29 cellular contexts compared by ENCODE assay signal in genomic region chr2:21280793-21281192, GRCh38.
"Had no signal": no experiment of that assay in that cellular context is flagged by ENCODE, and none has a peak within 500 bp of the region (broad histone marks: within the 10 kb centered on the region; RNA-seq: fewer than 3 reads in every experiment).

No MANE protein-coding gene starts in this region.

- H3K4me2 ChIP-seq: smooth muscle cell had no signal

- H3K27me3 Mint-ChIP-seq: activated naive CD4-positive, alpha-beta T cell treated with anti-CD3 and anti-CD28 coated beads, Interleukin-2, amount 10 ng/mL, durations not matched to agents 7 days and 5 days; activated naive CD8-positive, alpha-beta T cell treated with anti-CD3 and anti-CD28 coated beads, Interleukin-2, amount 10 ng/mL, durations not matched to agents 7 days and 5 days; natural killer cell treated with Interleukin-12 subunit alpha and Interleukin-12 subunit beta and Interleukin-15 and Interleukin-18, amount 100 ng/mL, for 72 hours; stimulated activated memory B cell treated with anti-CD40 and anti-IgM and Interleukin-4, amounts not matched to agents 10 μg/mL and 1 μg/mL and 100 μg/mL, for 72 hours; stimulated activated naive CD8-positive, alpha-beta T cell treated with anti-CD3 and anti-CD28 coated beads, Interleukin-15, amount 100 ng/mL, for 72 hours had no signal

- H3K36me3 ChIP-seq: esophagus muscularis mucosa, neutrophil, upper lobe of left lung, vagina had no signal

- ATAC-seq: left lobe of liver; mucosa of descending colon; natural killer cell treated with Interleukin-12 subunit alpha and Interleukin-12 subunit beta and Interleukin-15 and Interleukin-18, amount 100 ng/mL, for 72 hours; stimulated activated memory B cell treated with anti-CD40 and anti-IgM and Interleukin-4, amounts not matched to agents 10 μg/mL and 1 μg/mL and 100 μg/mL, for 72 hours had no signal

- H3K4me1 ChIP-seq: esophagus muscularis mucosa, foreskin keratinocyte, upper lobe of left lung, vagina had no signal

- H3K9me3 Mint-ChIP-seq: activated naive CD4-positive, alpha-beta T cell treated with anti-CD3 and anti-CD28 coated beads, Interleukin-2, amount 10 ng/mL, durations not matched to agents 7 days and 5 days; activated naive CD8-positive, alpha-beta T cell treated with anti-CD3 and anti-CD28 coated beads, Interleukin-2, amount 10 ng/mL, durations not matched to agents 7 days and 5 days; activated T-helper 1 cell treated with anti-CD3 and anti-CD28 coated beads, Interleukin-12 subunit alpha, Interleukin-12 subunit beta, Interleukin-2, Interleukin-4 antibody, amounts not matched to agents 30 ng/mL and 10 ng/mL and 1 ng/mL, durations not matched to agents 14 hours and 24 hours and 36 hours; natural killer cell treated with Interleukin-12 subunit alpha and Interleukin-12 subunit beta and Interleukin-15 and Interleukin-18, amount 100 ng/mL, for 72 hours; stimulated activated memory B cell treated with anti-CD40 and anti-IgM and Interleukin-4, amounts not matched to agents 10 μg/mL and 1 μg/mL and 100 μg/mL, for 72 hours; stimulated activated naive CD8-positive, alpha-beta T cell treated with anti-CD3 and anti-CD28 coated beads, Interleukin-15, amount 100 ng/mL, for 72 hours had no signal

- H3K4me3 Mint-ChIP-seq: activated naive CD4-positive, alpha-beta T cell treated with anti-CD3 and anti-CD28 coated beads, Interleukin-2, amount 10 ng/mL, durations not matched to agents 7 days and 5 days; activated naive CD8-positive, alpha-beta T cell treated with anti-CD3 and anti-CD28 coated beads, Interleukin-2, amount 10 ng/mL, durations not matched to agents 7 days and 5 days; activated T-helper 1 cell treated with anti-CD3 and anti-CD28 coated beads, Interleukin-12 subunit alpha, Interleukin-12 subunit beta, Interleukin-2, Interleukin-4 antibody, amounts not matched to agents 30 ng/mL and 10 ng/mL and 1 ng/mL, durations not matched to agents 14 hours and 24 hours and 36 hours; natural killer cell treated with Interleukin-12 subunit alpha and Interleukin-12 subunit beta and Interleukin-15 and Interleukin-18, amount 100 ng/mL, for 72 hours; stimulated activated memory B cell treated with anti-CD40 and anti-IgM and Interleukin-4, amounts not matched to agents 10 μg/mL and 1 μg/mL and 100 μg/mL, for 72 hours; stimulated activated naive CD8-positive, alpha-beta T cell treated with anti-CD3 and anti-CD28 coated beads, Interleukin-15, amount 100 ng/mL, for 72 hours had no signal

- H3K27me3 ChIP-seq: esophagus muscularis mucosa, foreskin keratinocyte, neutrophil, upper lobe of left lung, vagina had no signal

- H3K4me1 Mint-ChIP-seq: activated naive CD4-positive, alpha-beta T cell treated with anti-CD3 and anti-CD28 coated beads, Interleukin-2, amount 10 ng/mL, durations not matched to agents 7 days and 5 days; activated naive CD8-positive, alpha-beta T cell treated with anti-CD3 and anti-CD28 coated beads, Interleukin-2, amount 10 ng/mL, durations not matched to agents 7 days and 5 days; stimulated activated memory B cell treated with anti-CD40 and anti-IgM and Interleukin-4, amounts not matched to agents 10 μg/mL and 1 μg/mL and 100 μg/mL, for 72 hours; stimulated activated naive CD8-positive, alpha-beta T cell treated with anti-CD3 and anti-CD28 coated beads, Interleukin-15, amount 100 ng/mL, for 72 hours had no signal

- H3K36me3 Mint-ChIP-seq: activated naive CD4-positive, alpha-beta T cell treated with anti-CD3 and anti-CD28 coated beads, Interleukin-2, amount 10 ng/mL, durations not matched to agents 7 days and 5 days; activated naive CD8-positive, alpha-beta T cell treated with anti-CD3 and anti-CD28 coated beads, Interleukin-2, amount 10 ng/mL, durations not matched to agents 7 days and 5 days; natural killer cell treated with Interleukin-12 subunit alpha and Interleukin-12 subunit beta and Interleukin-15 and Interleukin-18, amount 100 ng/mL, for 72 hours; stimulated activated memory B cell treated with anti-CD40 and anti-IgM and Interleukin-4, amounts not matched to agents 10 μg/mL and 1 μg/mL and 100 μg/mL, for 72 hours had no signal

- H3K9me3 ChIP-seq: esophagus muscularis mucosa, mucosa of descending colon, neutrophil, upper lobe of left lung, vagina had no signal

- H3K4me3 ChIP-seq: esophagus muscularis mucosa, lung, mucosa of descending colon, smooth muscle cell, upper lobe of left lung, vagina had no signal

- DNase-seq: activated CD4-positive, alpha-beta T cell treated with anti-CD3 and anti-CD28 coated beads for 48 hours; activated CD4-positive, alpha-beta T cell treated with anti-CD3 and anti-CD28 coated beads, Interleukin-2, amount 50 U/mL, for 48 hours; activated CD8-positive, alpha-beta memory T cell treated with anti-CD3 and anti-CD28 coated beads for 24 hours; activated effector memory CD4-positive, alpha-beta T cell treated with anti-CD3 and anti-CD28 coated beads, Interleukin-2, amount 50 U/mL, for 16 hours; activated naive CD4-positive, alpha-beta T cell treated with anti-CD3 and anti-CD28 coated beads, Interleukin-2, amount 10 ng/mL, durations not matched to agents 7 days and 5 days; activated naive CD8-positive, alpha-beta T cell treated with anti-CD3 and anti-CD28 coated beads, Interleukin-2, amount 10 ng/mL, durations not matched to agents 7 days and 5 days; activated T-cell treated with anti-CD3 and anti-CD28 coated beads, Interleukin-2, amount 50 U/mL, for 1 hour; amniotic stem cell; dermis blood vessel endothelial cell; effector CD4-positive, alpha-beta T cell; kidney glomerular epithelial cell; mesendoderm; mucosa of descending colon; stimulated activated CD4-positive, alpha-beta T cell treated with anti-CD3 and anti-CD28 coated beads, Interleukin-1b, Interleukin-23, amount 100 ng/mL, for 48 hours; stimulated activated CD4-positive, alpha-beta T cell treated with anti-CD3 and anti-CD28 coated beads, Interleukin-4, amount 100 ng/mL, for 4 hours; stimulated activated CD8-positive, alpha-beta memory T cell treated with anti-CD3 and anti-CD28 coated beads, Interleukin-4, amount 100 ng/mL, for 48 hours; stimulated activated naive CD8-positive, alpha-beta T cell treated with anti-CD3 and anti-CD28 coated beads, Interleukin-15, amount 100 ng/mL, for 72 hours; substantia nigra; upper lobe of left lung had no signal

- H3K27ac Mint-ChIP-seq: activated naive CD4-positive, alpha-beta T cell treated with anti-CD3 and anti-CD28 coated beads, Interleukin-2, amount 10 ng/mL, durations not matched to agents 7 days and 5 days; activated naive CD8-positive, alpha-beta T cell treated with anti-CD3 and anti-CD28 coated beads, Interleukin-2, amount 10 ng/mL, durations not matched to agents 7 days and 5 days; activated T-helper 1 cell treated with anti-CD3 and anti-CD28 coated beads, Interleukin-12 subunit alpha, Interleukin-12 subunit beta, Interleukin-2, Interleukin-4 antibody, amounts not matched to agents 30 ng/mL and 10 ng/mL and 1 ng/mL, durations not matched to agents 14 hours and 24 hours and 36 hours; natural killer cell treated with Interleukin-12 subunit alpha and Interleukin-12 subunit beta and Interleukin-15 and Interleukin-18, amount 100 ng/mL, for 72 hours; stimulated activated memory B cell treated with anti-CD40 and anti-IgM and Interleukin-4, amounts not matched to agents 10 μg/mL and 1 μg/mL and 100 μg/mL, for 72 hours; stimulated activated naive CD8-positive, alpha-beta T cell treated with anti-CD3 and anti-CD28 coated beads, Interleukin-15, amount 100 ng/mL, for 72 hours had no signal

- H3K27ac ChIP-seq: esophagus muscularis mucosa, foreskin keratinocyte, neutrophil, upper lobe of left lung, vagina had no signal
